ENCODE assay signal across 29 cellular contexts in the genomic region with DNA sequence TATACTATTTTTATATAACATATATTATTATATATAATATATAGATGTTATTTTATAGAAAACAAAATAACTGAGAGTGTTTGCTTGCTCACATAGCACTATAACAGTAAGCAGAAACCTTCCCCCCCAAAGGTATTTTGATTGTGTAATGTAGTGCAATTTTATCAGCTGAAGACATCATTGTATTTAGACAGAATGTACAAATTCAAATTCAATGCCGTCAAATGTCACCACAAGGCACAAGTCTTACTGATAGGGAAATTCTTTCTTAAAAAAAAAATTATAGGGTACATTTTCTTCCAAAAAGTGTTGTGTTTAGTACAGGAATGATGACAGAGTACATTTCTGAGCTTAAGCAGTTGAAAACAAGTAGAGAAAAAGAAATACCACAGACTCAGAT.
"Had no signal": no experiment of that assay in that cellular context is flagged by ENCODE, and none has a peak within 500 bp of the region (broad histone marks: within the 10 kb centered on the region; RNA-seq: fewer than 3 reads in every experiment).

No MANE protein-coding gene starts in this region.

- ATAC-seq: activated CD8-positive, alpha-beta memory T cell treated with anti-CD3 and anti-CD28 coated beads, Interleukin-2, amount 10 ng/mL, durations not matched to agents 7 days and 5 days; activated naive CD4-positive, alpha-beta T cell treated with anti-CD3 and anti-CD28 coated beads, Interleukin-2, amount 50 U/mL, for 72 hours; K562; Panc1 had no signal

- H3K36me3 Mint-ChIP-seq: activated CD8-positive, alpha-beta memory T cell treated with anti-CD3 and anti-CD28 coated beads, Interleukin-2, amount 10 ng/mL, durations not matched to agents 7 days and 5 days; activated naive CD4-positive, alpha-beta T cell treated with anti-CD3 and anti-CD28 coated beads, Interleukin-2, amount 50 U/mL, for 72 hours had no signal

- DNase-seq: activated CD4-positive, alpha-beta memory T cell treated with anti-CD3 and anti-CD28 coated beads, Interleukin-2, amount 10 ng/mL, durations not matched to agents 7 days and 5 days; activated CD4-positive, alpha-beta T cell treated with anti-CD3 and anti-CD28 coated beads for 1 hour; activated CD4-positive, alpha-beta T cell treated with anti-CD3 and anti-CD28 coated beads for 48 hours; activated CD4-positive, CD25-positive, alpha-beta regulatory T cell; activated CD8-positive, alpha-beta memory T cell treated with anti-CD3 and anti-CD28 coated beads for 24 hours; activated CD8-positive, alpha-beta memory T cell treated with anti-CD3 and anti-CD28 coated beads, Interleukin-2, amount 10 ng/mL, durations not matched to agents 7 days and 5 days; activated CD8-positive, alpha-beta memory T cell treated with anti-CD3 and anti-CD28 coated beads, Interleukin-2, amount 50 U/mL, for 48 hours; activated gamma-delta T cell treated with Interleukin-2 at 50 U/mL for 16 hours; activated naive CD4-positive, alpha-beta T cell treated with anti-CD3 and anti-CD28 coated beads for 36 hours; amniotic stem cell; aorta; brain microvascular endothelial cell; MV-4-11; NCI-H1092; NCI-H1436 treated with DMSO at 0.1 percent for 48 hours; NCI-H1694 treated with DMSO at 0.1 percent for 48 hours; NCI-H2029; NCI-H345; NCI-H524 treated with DMSO at 0.1 percent for 48 hours; SHP77; SJCRH30; T1000; WERI-Rb-1 had no signal

- H3K4me1 Mint-ChIP-seq: activated CD4-positive, alpha-beta memory T cell treated with anti-CD3 and anti-CD28 coated beads, Interleukin-2, amount 10 ng/mL, durations not matched to agents 7 days and 5 days; activated CD8-positive, alpha-beta memory T cell treated with anti-CD3 and anti-CD28 coated beads, Interleukin-2, amount 10 ng/mL, durations not matched to agents 7 days and 5 days; central memory CD8-positive, alpha-beta T cell had no signal

- H3K27ac ChIP-seq: brain microvascular endothelial cell, cardiac muscle cell, SJCRH30, SK-N-MC, WERI-Rb-1 had no signal

- H3K4me3 Mint-ChIP-seq: activated CD4-positive, alpha-beta memory T cell treated with anti-CD3 and anti-CD28 coated beads, Interleukin-2, amount 10 ng/mL, durations not matched to agents 7 days and 5 days; activated CD8-positive, alpha-beta memory T cell treated with anti-CD3 and anti-CD28 coated beads, Interleukin-2, amount 10 ng/mL, durations not matched to agents 7 days and 5 days; activated naive CD4-positive, alpha-beta T cell treated with anti-CD3 and anti-CD28 coated beads for 36 hours; central memory CD8-positive, alpha-beta T cell had no signal

- H3K4me3 ChIP-seq: cardiac muscle cell, K562, SJCRH30, SK-N-MC had no signal

- H3K9me3 Mint-ChIP-seq: central memory CD8-positive, alpha-beta T cell had no signal

- H3K27me3 ChIP-seq: brain microvascular endothelial cell, cardiac muscle cell, SJCRH30 had no signal

- H3K36me3 ChIP-seq: brain microvascular endothelial cell, cardiac muscle cell, SJCRH30, WERI-Rb-1 had no signal

- FAIRE-seq: K562 had no signal

- H3K27me3 Mint-ChIP-seq: activated CD4-positive, alpha-beta memory T cell treated with anti-CD3 and anti-CD28 coated beads, Interleukin-2, amount 10 ng/mL, durations not matched to agents 7 days and 5 days; activated CD8-positive, alpha-beta memory T cell treated with anti-CD3 and anti-CD28 coated beads, Interleukin-2, amount 10 ng/mL, durations not matched to agents 7 days and 5 days; central memory CD8-positive, alpha-beta T cell had no signal

- H3K4me1 ChIP-seq: SJCRH30 had no signal
